12 cellular contexts compared by ENCODE assay signal in genomic region chr12:1916396-1917171, GRCh38. TPM values are rescaled to one million over a fixed set of nuclear protein-coding genes. Genes with fewer than 3 reads are reported as not detected.
A peak's percentile ranks its signal among the peaks of the same experiment; 100 is the strongest.
DNase-seq lines count a peak whose midpoint lies in the region; ATAC-seq and TF ChIP-seq lines count a peak whose summit lies in the region.
"Had no signal": no experiment of that assay in that cellular context is flagged by ENCODE, and none has a peak within 500 bp of the region (broad histone marks: within the 10 kb centered on the region; RNA-seq: fewer than 3 reads in every experiment).

No MANE protein-coding gene starts in this region.

- no peak overlapping the region for H2AFZ ChIP-seq in neuronal stem cell (ENCODE audit: low read length)

- H3K36me3 ChIP-seq in DOHH2 (ENCODE audit: control insufficient read depth, low read length), result no peaks in the 10 kb centered on the region
- H3K36me3 ChIP-seq in neuronal stem cell (replicated peaks in 1 of 2; ENCODE audit: control insufficient read depth in 2 of 2, insufficient read depth in 2 of 2, low read length in 2 of 2), result no peaks in the 10 kb centered on the region
- H3K36me3 ChIP-seq: thoracic aorta had no signal

- H2BK12ac ChIP-seq in neuronal stem cell (ENCODE audit: low read length), result peak overlapping the region; percentile 3

- H4K8ac ChIP-seq in neuronal stem cell (ENCODE audit: low read depth, low read length), result no peak overlapping the region

- peak overlapping the region; percentile 1 for H2BK15ac ChIP-seq in neuronal stem cell (ENCODE audit: low read length)

- peak; percentile 26 for DNase-seq in KBM-7
- peak; percentile 30 for DNase-seq in choroid plexus epithelial cell (ENCODE audit: low read depth)
- no peak for DNase-seq in neuronal stem cell (ENCODE audit: low spot score)
- no peak for DNase-seq in T1000 (lab: John Stamatoyannopoulos, UW)
- DNase-seq: activated CD4-positive, alpha-beta T cell treated with anti-CD3 and anti-CD28 coated beads for 1 hour; NCI-H774 had no signal

- peak overlapping the region; percentile 43 for H2BK5ac ChIP-seq in neuronal stem cell (ENCODE audit: low read length)

- no peaks in the 10 kb centered on the region for H3K9me2 ChIP-seq in DOHH2 (replicated peaks; ENCODE audit: control insufficient read depth, low read length)

- no peak overlapping the region for H3K23ac ChIP-seq in neuronal stem cell (ENCODE audit: low read depth, low read length, poor library complexity)

- peak overlapping the region; percentile 50 for H3K18ac ChIP-seq in neuronal stem cell (ENCODE audit: low read length)

- H4K20me1 ChIP-seq in DOHH2 (ENCODE audit: control insufficient read depth, insufficient read depth, low read depth, low read length), result no peaks in the 10 kb centered on the region

- H3K4me1 ChIP-seq in DOHH2 (ENCODE audit: control insufficient read depth, low read length) (peaks cover 26% of the 10 kb centered on the region), neuronal stem cell (ENCODE audit: control insufficient read depth in 2 of 2, insufficient read depth in 1 of 2, low read depth in 1 of 2, low read length in 2 of 2) (peaks cover 1 to 36% of the 10 kb centered on the region in 2 donors)

- H3F3A ChIP-seq in DOHH2 (ENCODE audit: control insufficient read depth, insufficient read depth), result no peaks in the 10 kb centered on the region

- no peak overlapping the region for H3K14ac ChIP-seq in neuronal stem cell (ENCODE audit: low read length)

- in situ Hi-C loops in KBM-7 (cut with MboI; ENCODE audit: low pct_unique_long_range_greater_than_20kb, low sequenced_read_pairs), result no loop called here

- no peak overlapping the region for H3K27ac ChIP-seq in DOHH2 (ENCODE audit: low read depth, low read length)
- H3K27ac ChIP-seq in neuronal stem cell (replicated peaks; ENCODE audit: low read length), result no peak overlapping the region
- H3K27ac ChIP-seq: thoracic aorta had no signal

- WGBS in neuronal stem cell (ENCODE audit: extremely low coverage in 2 of 2, insufficient read length in 2 of 2, insufficient replicate concordance in 1 of 2), 2 donors, result no CpG with 5 or more reads among the region's 18 CpGs

- H3K9me3 ChIP-seq in DOHH2 (ENCODE audit: control insufficient read depth, insufficient read depth, low read length), result no peaks in the 10 kb centered on the region
- no peaks in the 10 kb centered on the region for H3K9me3 ChIP-seq in neuronal stem cell (replicated peaks in 1 of 2; ENCODE audit: control insufficient read depth in 2 of 2, insufficient read depth in 1 of 2, low read depth in 1 of 2, low read length in 2 of 2)
- H3K9me3 ChIP-seq: thoracic aorta had no signal

- ATAC-seq in GM21619 (IDR thresholded peaks at IDR 0.05; ENCODE audit: unreplicated experiment) (no peak), GM21786 (IDR thresholded peaks at IDR 0.05; ENCODE audit: unreplicated experiment) (no peak), GM21515 (IDR thresholded peaks at IDR 0.05; ENCODE audit: unreplicated experiment) (no peak)

- peaks cover 2% of the 10 kb centered on the region for H3K79me1 ChIP-seq in neuronal stem cell (ENCODE audit: low read depth, low read length)

- H3K9ac ChIP-seq in neuronal stem cell (ENCODE audit: low read depth, low read length, poor library complexity), result no peak overlapping the region

- H3K4me2 ChIP-seq in DOHH2 (ENCODE audit: low read length) (peak overlapping the region; percentile 24; the same call in 1 of the 2 replicates), neuronal stem cell (ENCODE audit: insufficient read depth, low read length, poor library complexity, severe bottlenecking) (no peak overlapping the region)
- H3K4me2 ChIP-seq: smooth muscle cell had no signal

- H3K27me3 ChIP-seq in DOHH2 (ENCODE audit: control insufficient read depth, low read length) (0 out of 2 replicates have a peak, but pooled peaks cover 2% of the 10 kb centered on the region), neuronal stem cell (ENCODE audit: control insufficient read depth in 3 of 3, insufficient read depth in 3 of 3, low read depth in 1 of 3, low read length in 3 of 3) (peaks cover 0 to 7% (median 0%) of the 10 kb centered on the region in 3 experiments)

- peak overlapping the region; percentile 20 for H2BK120ac ChIP-seq in neuronal stem cell (ENCODE audit: low read depth, low read length)

- H4K91ac ChIP-seq in neuronal stem cell (ENCODE audit: low read depth, low read length, poor library complexity), result no peak overlapping the region

- no peak for TF ChIP-seq CTCF in DOHH2 (IDR thresholded peaks at IDR 0.05; ENCODE audit: low read depth, low read length, poor library complexity, severe bottlenecking)
- no peak for TF ChIP-seq CTCF in choroid plexus epithelial cell (conservative IDR thresholded peaks at IDR 0.05; ENCODE audit: low read depth, low read length)

- peak overlapping the region; percentile 49 for H2AK5ac ChIP-seq in neuronal stem cell (ENCODE audit: low read depth, low read length)

- no peak overlapping the region for H3K4me3 ChIP-seq in DOHH2 (ENCODE audit: low read length)
- H3K4me3 ChIP-seq in choroid plexus epithelial cell (ENCODE audit: low read depth, low read length), result no peak overlapping the region
- no peak overlapping the region for H3K4me3 ChIP-seq in neuronal stem cell (ENCODE audit: low read length in 2 of 2)
- H3K4me3 ChIP-seq: smooth muscle cell, thoracic aorta had no signal

- H3K4ac ChIP-seq in neuronal stem cell (ENCODE audit: low read length), result no peak overlapping the region

- H3K79me2 ChIP-seq in DOHH2 (ENCODE audit: control insufficient read depth, low read length), result no peaks in the 10 kb centered on the region

RNA-seq across cellular contexts. Expression of gene CACNA2D4, which starts 1.9 kb away (rescaled TPM):
- 2.9 TPM for polyA plus RNA-seq in neuronal stem cell (2013, experiment 1 of 2)
- 2.5 TPM for polyA plus RNA-seq in neuronal stem cell (2013, experiment 2 of 2)

Comparison
In these comparisons a context has a peak if more than half of its experiments do, and no peak if none do; other contexts are left out.
1. DNase-seq: peak in KBM-7 (single experiment) and choroid plexus epithelial cell (single experiment); none in neuronal stem cell (single experiment) and T1000 (single experiment).